Comparison of ENCODE assay signal across 8 cellular contexts in genomic region chr9:16133556-16134227, GRCh38.
DNase-seq lines count a peak whose midpoint lies in the region; ATAC-seq and TF ChIP-seq lines count a peak whose summit lies in the region.

No MANE protein-coding gene starts in this region.

- peak; percentile 88 for ATAC-seq in GM21515 (IDR thresholded peaks at IDR 0.05; ENCODE audit: unreplicated experiment)

- H3K4me3 ChIP-seq in HL-60 (replicated peaks; ENCODE audit: insufficient read depth, low read length) (no peak overlapping the region), Peyer's patch (no peak overlapping the region)

- no peaks in the 10 kb centered on the region for H3K36me3 ChIP-seq in Peyer's patch

- intact Hi-C loops in activated naive CD4-positive, alpha-beta T cell treated with anti-CD3 and anti-CD28 coated beads for 36 hours (cut with micrococcal nuclease), result loop anchor here (1.0 kb wide), 2 partner anchors 94 to 296 kb away; no protein-coding TSS in a partner anchor

- no peak for TF ChIP-seq POLR2A in Peyer's patch (IDR thresholded peaks at IDR 0.05)
- no peak for TF ChIP-seq POLR2A in erythroblast (IDR thresholded peaks at IDR 0.05; ENCODE audit: low read length)

- no peaks in the 10 kb centered on the region for H3K36me3 Mint-ChIP-seq in activated naive CD4-positive, alpha-beta T cell treated with anti-CD3 and anti-CD28 coated beads for 36 hours (ENCODE audit: low read depth)
- no peaks in the 10 kb centered on the region for H3K36me3 Mint-ChIP-seq in nephron progenitor cell (ENCODE audit: low read depth)

- no peaks in the 10 kb centered on the region for H3K4me1 ChIP-seq in Peyer's patch

- no peaks in the 10 kb centered on the region for H3K9me3 ChIP-seq in Peyer's patch

- no peak overlapping the region for H3K27ac Mint-ChIP-seq in activated naive CD4-positive, alpha-beta T cell treated with anti-CD3 and anti-CD28 coated beads for 36 hours
- no peak overlapping the region for H3K27ac Mint-ChIP-seq in nephron progenitor cell

- no peaks in the 10 kb centered on the region for H3K4me1 Mint-ChIP-seq in activated naive CD4-positive, alpha-beta T cell treated with anti-CD3 and anti-CD28 coated beads for 36 hours (ENCODE audit: low read depth)
- H3K4me1 Mint-ChIP-seq in nephron progenitor cell, result peaks cover 21% of the 10 kb centered on the region

- no peaks in the 10 kb centered on the region for H3K9me3 Mint-ChIP-seq in activated naive CD4-positive, alpha-beta T cell treated with anti-CD3 and anti-CD28 coated beads for 36 hours
- peaks cover 25% of the 10 kb centered on the region for H3K9me3 Mint-ChIP-seq in nephron progenitor cell

- no peaks in the 10 kb centered on the region for H3K27me3 ChIP-seq in HL-60 (ENCODE audit: insufficient read depth, poor library complexity, severe bottlenecking)
- no peaks in the 10 kb centered on the region for H3K27me3 ChIP-seq in Peyer's patch

- H3K4me3 Mint-ChIP-seq in activated naive CD4-positive, alpha-beta T cell treated with anti-CD3 and anti-CD28 coated beads for 36 hours, result no peak overlapping the region
- no peak overlapping the region for H3K4me3 Mint-ChIP-seq in nephron progenitor cell

- TF ChIP-seq CTCF in HL-60 (IDR thresholded peaks at IDR 0.05; ENCODE audit: insufficient read depth, low read length) (no peak), Peyer's patch (IDR thresholded peaks at IDR 0.05) (peak in 4 of 6 experiments; percentile 44 to 67 (median 48)), nephron progenitor cell (IDR thresholded peaks at IDR 0.05) (peak; percentile 74)

- DNase-seq in activated naive CD4-positive, alpha-beta T cell treated with anti-CD3 and anti-CD28 coated beads for 36 hours, result peak; percentile 19
- DNase-seq in activated naive CD4-positive, alpha-beta T cell treated with anti-CD3 and anti-CD28 coated beads, Interleukin-2, amount 50 U/mL, for 16 hours, result no peak
- DNase-seq in HL-60 (ENCODE audit: low read depth in 1 of 2, low spot score in 1 of 2) (peak; percentile 8 to 28), Peyer's patch (peak in 2 of 3 donors; percentile 51 to 56), erythroblast (lab: John Stamatoyannopoulos, UW) (peak; percentile 73 to 79), nephron progenitor cell (peak; percentile 48), GF-D8 (lab: John Stamatoyannopoulos, UW) (no peak)

- H3K27ac ChIP-seq in HL-60 (replicated peaks) (no peak overlapping the region), Peyer's patch (no peak overlapping the region)

- CTCF ChIA-PET in activated naive CD4-positive, alpha-beta T cell treated with anti-CD3 and anti-CD28 coated beads for 36 hours (lab: Charles Lee), result interaction anchor here (0.5 to 1.3 kb wide), 3 partner anchors 260 to 480 kb away, joined by 3 to 5 read pairs (median 4); no protein-coding TSS in a partner anchor

- H3K27me3 Mint-ChIP-seq in activated naive CD4-positive, alpha-beta T cell treated with anti-CD3 and anti-CD28 coated beads for 36 hours (ENCODE audit: low read depth), result peaks cover 2% of the 10 kb centered on the region
- peaks cover 23% of the 10 kb centered on the region for H3K27me3 Mint-ChIP-seq in nephron progenitor cell (ENCODE audit: low read depth, poor library complexity)

Comparison
In these comparisons a context has a peak if more than half of its experiments do, and no peak if none do; other contexts are left out.
1. DNase-seq: peak in activated naive CD4-positive, alpha-beta T cell treated with anti-CD3 and anti-CD28 coated beads for 36 hours (single experiment), HL-60 (2 of 2), Peyer's patch (2 of 3), erythroblast (2 of 2) and nephron progenitor cell (single experiment); none in activated naive CD4-positive, alpha-beta T cell treated with anti-CD3 and anti-CD28 coated beads, Interleukin-2, amount 50 U/mL, for 16 hours (single experiment) and GF-D8 (single experiment).